In genomic region chrX:10199212-10199611, GRCh38 we compare ENCODE assay signal across 8 cellular contexts. TPM values are rescaled to one million over a fixed set of nuclear protein-coding genes. Genes with fewer than 3 reads are reported as not detected.
DNase-seq lines count a peak whose midpoint lies in the region; ATAC-seq and TF ChIP-seq lines count a peak whose summit lies in the region.

No MANE protein-coding gene starts in this region.

- H3K4me3 ChIP-seq in WERI-Rb-1 (ENCODE audit: low read depth, low read length) = no peak overlapping the region
- H3K4me3 ChIP-seq in colonic mucosa = no peak overlapping the region

- TF ChIP-seq CTCF in WERI-Rb-1 (IDR thresholded peaks at IDR 0.05; ENCODE audit: low read depth, low read length) (no peak), colonic mucosa (IDR thresholded peaks at IDR 0.05) (no peak)

- DNase-seq in GM04504 (ENCODE audit: low read depth) (peak; percentile 9), NOMO-1 treated with dmso at 0.1 percent for 144 hours (lab: John Stamatoyannopoulos, UW; ENCODE audit: unreplicated experiment) (peak; percentile 95), left ventricle myocardium superior (peak; percentile 44), anterior cingulate cortex (lab: John Stamatoyannopoulos, UW) (no peak), WERI-Rb-1 (no peak), pons (ENCODE audit: low spot score) (no peak), colonic mucosa (no peak)

- H3K27me3 ChIP-seq in WERI-Rb-1 (ENCODE audit: insufficient read depth, low read depth, severe bottlenecking) = no peaks in the 10 kb centered on the region
- H3K27me3 ChIP-seq in colonic mucosa = no peaks in the 10 kb centered on the region

- no peaks in the 10 kb centered on the region; the same call in 1 of the 2 replicates for H3K36me3 ChIP-seq in WERI-Rb-1
- no peaks in the 10 kb centered on the region for H3K36me3 ChIP-seq in colonic mucosa

- intact Hi-C loops in left ventricle myocardium superior (cut with micrococcal nuclease) (loop anchor here (10.0 kb wide), 1 partner anchor 436 kb away; no protein-coding TSS in a partner anchor), colonic mucosa (cut with DNase I) (loop anchor here (5.0 kb wide), 1 partner anchor 523 kb away; no protein-coding TSS in a partner anchor)

- no peaks in the 10 kb centered on the region for H3K4me1 ChIP-seq in colonic mucosa

- H3K27ac ChIP-seq in WERI-Rb-1 (no peak overlapping the region), colonic mucosa (no peak overlapping the region)

- ATAC-seq in GM21786 (IDR thresholded peaks at IDR 0.05; ENCODE audit: unreplicated experiment) (peak; percentile 56), left ventricle myocardium superior (no peak)

- H3K9me3 ChIP-seq in WERI-Rb-1 (ENCODE audit: severe bottlenecking) = no peaks in the 10 kb centered on the region
- H3K9me3 ChIP-seq in colonic mucosa = no peaks in the 10 kb centered on the region

- no peak overlapping the region for H3K9ac ChIP-seq in colonic mucosa (ENCODE audit: low read depth in 2 of 2, low read length in 2 of 2)

RNA-seq across cellular contexts. Expression of gene CLCN4, which starts 42.4 kb away (rescaled TPM):
- 30.0 TPM for total RNA-seq in left ventricle myocardium superior
- total RNA-seq in colonic mucosa = 1 to 10 TPM in 1 of 2 donors, under 1 TPM in 1; 0.62 to 1.2 TPM

Comparison
In these comparisons a context has a peak if more than half of its experiments do, and no peak if none do; other contexts are left out.
1. DNase-seq: peak in GM04504 (single experiment), NOMO-1 treated with dmso at 0.1 percent for 144 hours (single experiment) and left ventricle myocardium superior (single experiment); none in anterior cingulate cortex (0 of 58), WERI-Rb-1 (single experiment), pons (single experiment) and colonic mucosa (single experiment).
2. RNA of gene CLCN4, which starts 42.4 kb away (total RNA-seq): 30.0 TPM in left ventricle myocardium superior (single experiment); 0.62 to 1.2 TPM in colonic mucosa; every median in the first group is over 10 times any median in the second.